11 cellular contexts compared by ENCODE assay signal in genomic region chr4:140726776-140727500, GRCh38. TPM values are rescaled to one million over a fixed set of nuclear protein-coding genes. Genes with fewer than 3 reads are reported as not detected.
DNase-seq lines count a peak whose midpoint lies in the region; ATAC-seq and TF ChIP-seq lines count a peak whose summit lies in the region.
"Had no signal": no experiment of that assay in that cellular context is flagged by ENCODE, and none has a peak within 500 bp of the region (broad histone marks: within the 10 kb centered on the region; RNA-seq: fewer than 3 reads in every experiment).

No MANE protein-coding gene starts in this region.

- no peak overlapping the region for H2AFZ ChIP-seq in SK-N-SH (ENCODE audit: low read depth)

- no peak overlapping the region for H3K4me3 Mint-ChIP-seq in activated T-helper 17 cell treated with anti-CD3 and anti-CD28 coated beads, Interleukin-2, amount 50 U/mL, for 72 hours
- H3K4me3 Mint-ChIP-seq: naive thymus-derived CD8-positive, alpha-beta T cell had no signal

- H3K27ac ChIP-seq in right atrium auricular region (no peak overlapping the region), SK-N-SH (ENCODE audit: low read depth in 2 of 2, low read length in 1 of 2) (peak overlapping the region; percentile 47 to 56), thyroid gland (peak overlapping the region; percentile 78 to 89 (median 87))
- H3K27ac ChIP-seq: uterus had no signal

- no peak for TF ChIP-seq POLR2A in thyroid gland (IDR thresholded peaks at IDR 0.05)

- H3K9me2 ChIP-seq in SK-N-SH = no peaks in the 10 kb centered on the region

- TF ChIP-seq EP300 in SK-N-SH (IDR thresholded peaks at IDR 0.05; ENCODE audit: borderline replicate concordance in 1 of 2, low read depth in 1 of 2, low read length in 1 of 2) = peak in 1 of 2 experiments; percentile 42; a peak in 1 of 4 replicates

- no peaks in the 10 kb centered on the region for H3K4me1 Mint-ChIP-seq in activated T-helper 17 cell treated with anti-CD3 and anti-CD28 coated beads, Interleukin-2, amount 50 U/mL, for 72 hours

- H3K27me3 ChIP-seq in right atrium auricular region (no peaks in the 10 kb centered on the region), SK-N-SH (ENCODE audit: insufficient read depth) (no peaks in the 10 kb centered on the region), thyroid gland (no peaks in the 10 kb centered on the region)
- H3K27me3 ChIP-seq: MG63, uterus had no signal

- no peak overlapping the region for H3K27ac Mint-ChIP-seq in activated T-helper 17 cell treated with anti-CD3 and anti-CD28 coated beads, Interleukin-2, amount 50 U/mL, for 72 hours
- H3K27ac Mint-ChIP-seq: naive thymus-derived CD8-positive, alpha-beta T cell had no signal

- peaks cover 19% of the 10 kb centered on the region for H3F3A ChIP-seq in SK-N-SH (replicated peaks; ENCODE audit: insufficient read depth)

- H3K36me3 ChIP-seq in right atrium auricular region (no peaks in the 10 kb centered on the region), SK-N-SH (replicated peaks in 1 of 2; ENCODE audit: control insufficient read depth in 1 of 2, insufficient read depth in 2 of 2, low read length in 1 of 2) (no peaks in the 10 kb centered on the region), thyroid gland (no peaks in the 10 kb centered on the region)
- H3K36me3 ChIP-seq: MG63, uterus had no signal

- H3K4me3 ChIP-seq in right atrium auricular region (no peak overlapping the region), SK-N-SH (ENCODE audit: low read depth in 2 of 2, low read length in 1 of 2) (no peak overlapping the region), thyroid gland (replicated peaks in 1 of 3) (no peak overlapping the region)
- H3K4me3 ChIP-seq: MG63, uterus had no signal

- H3K4me1 ChIP-seq in right atrium auricular region = peaks cover 0 to 36% of the 10 kb centered on the region in 2 donors
- peaks cover 3 to 19% of the 10 kb centered on the region in 2 experiments; a peak in 2 of 4 replicates for H3K4me1 ChIP-seq in SK-N-SH (ENCODE audit: control insufficient read depth in 1 of 2, insufficient read depth in 2 of 2, low read depth in 1 of 2, low read length in 1 of 2)
- peaks cover 15 to 19% of the 10 kb centered on the region in 2 donors for H3K4me1 ChIP-seq in thyroid gland
- H3K4me1 ChIP-seq: uterus had no signal

- WGBS in SK-N-SH (ENCODE audit: low lambda C conversion rate) = 67% methylated on average over 3 of the region's 3 CpGs
- WGBS in thyroid gland, 2 donors = 69 to 79% methylated on average over 3 of the region's 3 CpGs

- peak; percentile 28 for ATAC-seq in Right ventricle myocardium superior (ENCODE audit: poor library complexity)
- ATAC-seq in activated T-helper 17 cell treated with anti-CD3 and anti-CD28 coated beads, Interleukin-2, amount 50 U/mL, for 72 hours (replicated peaks) = no peak
- ATAC-seq: naive thymus-derived CD8-positive, alpha-beta T cell had no signal

- CTCF ChIA-PET in SK-N-SH (lab: Yijun Ruan, JAX) = no interaction called here

- H3K9me3 Mint-ChIP-seq in activated T-helper 17 cell treated with anti-CD3 and anti-CD28 coated beads, Interleukin-2, amount 50 U/mL, for 72 hours = no peaks in the 10 kb centered on the region
- H3K9me3 Mint-ChIP-seq: naive thymus-derived CD8-positive, alpha-beta T cell had no signal

- H3K4me2 ChIP-seq in SK-N-SH = peak overlapping the region; percentile 59

- peaks cover 12% of the 10 kb centered on the region; the same call in 1 of the 2 replicates for H4K20me1 ChIP-seq in SK-N-SH (ENCODE audit: insufficient read depth)

- TF ChIP-seq CTCF in right atrium auricular region (IDR thresholded peaks at IDR 0.05) (no peak), SK-N-SH (IDR thresholded peaks at IDR 0.05) (no peak), thyroid gland (IDR thresholded peaks at IDR 0.05) (no peak)

- intact Hi-C loops in Right ventricle myocardium superior (cut with DNase I) = no loop called here
- intact Hi-C loops in thyroid gland (cut with DNase I) = no loop called here

- H3K36me3 Mint-ChIP-seq in activated T-helper 17 cell treated with anti-CD3 and anti-CD28 coated beads, Interleukin-2, amount 50 U/mL, for 72 hours (ENCODE audit: low read depth) = no peaks in the 10 kb centered on the region
- H3K36me3 Mint-ChIP-seq: naive thymus-derived CD8-positive, alpha-beta T cell had no signal

- no peak for TF ChIP-seq RAD21 in SK-N-SH (IDR thresholded peaks at IDR 0.05; ENCODE audit: low read length)

- H3K9me3 ChIP-seq in right atrium auricular region (no peaks in the 10 kb centered on the region), SK-N-SH (no peaks in the 10 kb centered on the region), thyroid gland (no peaks in the 10 kb centered on the region)
- H3K9me3 ChIP-seq: MG63, uterus had no signal

- H3K27me3 Mint-ChIP-seq in activated T-helper 17 cell treated with anti-CD3 and anti-CD28 coated beads, Interleukin-2, amount 50 U/mL, for 72 hours = peaks cover 3% of the 10 kb centered on the region

- POLR2A ChIA-PET in SK-N-SH (lab: Yijun Ruan, JAX) = no interaction called here

- DNase-seq in Right ventricle myocardium superior (no peak), right atrium auricular region (ENCODE audit: low spot score) (no peak), SK-N-SH (no peak), kidney tubule cell (ENCODE audit: low spot score) (peak; percentile 48), thyroid gland (peak; percentile 9 to 31), HuH-7 (ENCODE audit: low spot score) (no peak)
- no peak for DNase-seq in stimulated activated CD4-positive, alpha-beta T cell treated with anti-CD3 and anti-CD28 coated beads, Interleukin-15, amount 100 ng/mL, for 24 hours
- DNase-seq: MG63; naive thymus-derived CD8-positive, alpha-beta T cell; uterus had no signal

- peaks cover 79% of the 10 kb centered on the region; the same call in 1 of the 2 replicates for H3K79me2 ChIP-seq in SK-N-SH (ENCODE audit: insufficient read depth)

- no peak overlapping the region for H3K9ac ChIP-seq in SK-N-SH

TF ChIP-seq in SK-N-SH, 30 proteins besides CTCF, POLR2A, EP300 and RAD21 (continues in another document):
- TF ChIP-seq NFIC (IDR thresholded peaks at IDR 0.05; ENCODE audit: borderline replicate concordance) (peak; percentile 81), GABPA (IDR thresholded peaks at IDR 0.05; ENCODE audit: low read depth) (no peak), CHD2 (IDR thresholded peaks at IDR 0.05; ENCODE audit: low read length, partially characterized antibody) (no peak), JUND (IDR thresholded peaks at IDR 0.05) (peak; percentile 78), MAX (IDR thresholded peaks at IDR 0.05; ENCODE audit: low read depth) (no peak), USF1 (IDR thresholded peaks at IDR 0.05; ENCODE audit: borderline replicate concordance, low read depth) (no peak), FOSL2 (IDR thresholded peaks at IDR 0.05; ENCODE audit: borderline replicate concordance, low read depth) (peak; percentile 64; the same call in 1 of the 2 replicates), MXI1 (IDR thresholded peaks at IDR 0.05; ENCODE audit: low read depth, low read length) (no peak), RFX5 (IDR thresholded peaks at IDR 0.05; ENCODE audit: low read length) (no peak), ZBTB33 (IDR thresholded peaks at IDR 0.05; ENCODE audit: borderline replicate concordance, low read depth) (no peak), TEAD4 (IDR thresholded peaks at IDR 0.05; ENCODE audit: borderline replicate concordance, insufficient read depth) (no peak), PBX3 (IDR thresholded peaks at IDR 0.05) (peak; percentile 91), YY1 (IDR thresholded peaks at IDR 0.05; ENCODE audit: low read depth) (no peak)

RNA-seq across cellular contexts. Expression of gene TBC1D9, which starts 29.2 kb away (rescaled TPM):
- total RNA-seq in Right ventricle myocardium superior (10.0 TPM), right atrium auricular region (10 to 100 TPM; 10.9 to 18.8 TPM), thyroid gland (10 to 100 TPM; 13.3 to 17.5 (median 15.2) TPM)
- polyA plus RNA-seq in SK-N-SH (2012; rRNA removed) = 13.5 and 16.1 TPM in 2 replicates
- 13.1 and 14.6 TPM in 2 replicates for polyA plus RNA-seq in SK-N-SH (2012; cell fraction: cytosol; rRNA removed)
- polyA plus RNA-seq in SK-N-SH (2012; cell fraction: nucleus; rRNA removed) = 9.7 and 12.3 TPM in 2 replicates
- total RNA-seq in activated T-helper 17 cell treated with anti-CD3 and anti-CD28 coated beads, Interleukin-2, amount 50 U/mL, for 72 hours = under 1 TPM in 1 of 2 donors, not detected in 1; 0.05 TPM

Comparison
In these comparisons a context has a peak if more than half of its experiments do, and no peak if none do; other contexts are left out.
1. DNase-seq: peak in kidney tubule cell (single experiment) and thyroid gland (2 of 2); none in Right ventricle myocardium superior (single experiment), right atrium auricular region (single experiment), SK-N-SH (single experiment), HuH-7 (single experiment) and stimulated activated CD4-positive, alpha-beta T cell treated with anti-CD3 and anti-CD28 coated beads, Interleukin-15, amount 100 ng/mL, for 24 hours (single experiment).
2. H3K27ac ChIP-seq: peak in SK-N-SH (2 of 2) and thyroid gland (3 of 3); none in right atrium auricular region (0 of 2).